ENCODE assay signal across 22 cellular contexts in the genomic region with DNA sequence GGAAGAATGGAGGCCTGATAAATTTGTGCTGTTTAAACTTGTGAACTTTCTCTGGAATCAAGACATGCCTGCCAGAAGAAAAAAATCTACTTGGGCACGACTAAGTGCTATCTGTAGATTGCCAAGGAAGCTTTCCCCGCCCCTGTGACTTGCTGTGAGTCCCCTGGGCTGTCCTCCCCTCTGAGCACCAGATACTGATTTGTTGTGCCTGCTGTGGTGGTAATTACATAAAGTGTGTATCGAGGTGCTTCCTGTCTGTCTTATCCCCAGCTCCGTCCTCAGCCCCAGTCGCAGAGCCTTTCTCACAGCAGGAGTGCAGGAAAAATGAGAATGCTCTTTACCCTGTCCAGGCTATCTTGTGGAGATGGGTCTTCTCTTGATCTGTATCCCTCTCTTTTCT. TPM values are rescaled to one million over a fixed set of nuclear protein-coding genes. Genes with fewer than 3 reads are reported as not detected.
DNase-seq lines count a peak whose midpoint lies in the region; ATAC-seq and TF ChIP-seq lines count a peak whose summit lies in the region.
"Had no signal": no experiment of that assay in that cellular context is flagged by ENCODE, and none has a peak within 500 bp of the region (broad histone marks: within the 10 kb centered on the region; RNA-seq: fewer than 3 reads in every experiment).

No MANE protein-coding gene starts in this region.

- peak overlapping the region; percentile 20; the same call in 1 of the 2 replicates for H3K4me2 ChIP-seq in GM23338

- 47 to 55% methylated on average over 3 to 5 of the region's 5 CpGs for WGBS in gastroesophageal sphincter (ENCODE audit: low coverage in 1 of 2), 2 donors
- 37 to 48% (median 40%) methylated on average over 5 of the region's 5 CpGs for WGBS in psoas muscle, 3 donors

- H3K27me3 Mint-ChIP-seq in GM23338 (ENCODE audit: insufficient read depth, low read depth, poor library complexity) = no peaks in the 10 kb centered on the region

- TF ChIP-seq EP300 in gastroesophageal sphincter (IDR thresholded peaks at IDR 0.05) = no peak

- intact Hi-C loops in psoas muscle (cut with DNase I) = loop anchor here in 1 of 2 donors (5.0 kb wide), 1 partner anchor 50 kb away; no protein-coding TSS in a partner anchor

- H3K9me3 ChIP-seq in gastroesophageal sphincter = no peaks in the 10 kb centered on the region
- H3K9me3 ChIP-seq in psoas muscle = no peaks in the 10 kb centered on the region
- H3K9me3 ChIP-seq: pancreas had no signal

- TF ChIP-seq CTCF in GM23338 (conservative IDR thresholded peaks at IDR 0.05; ENCODE audit: low read depth in 2 of 2) = no peak
- TF ChIP-seq CTCF in gastroesophageal sphincter (IDR thresholded peaks at IDR 0.05) = no peak
- TF ChIP-seq CTCF in psoas muscle (IDR thresholded peaks at IDR 0.05) = no peak

- H3K36me3 ChIP-seq in GM23338 (ENCODE audit: insufficient read depth) (no peaks in the 10 kb centered on the region), gastroesophageal sphincter (no peaks in the 10 kb centered on the region), psoas muscle (ENCODE audit: insufficient read depth in 1 of 2, low read depth in 1 of 2) (no peaks in the 10 kb centered on the region)
- H3K36me3 ChIP-seq: pancreas, WERI-Rb-1 had no signal

- H4K20me1 ChIP-seq in GM23338 (replicated peaks; ENCODE audit: insufficient read depth) = peaks cover 31% of the 10 kb centered on the region

- H3K27ac ChIP-seq in GM23338 (ENCODE audit: low read depth) (no peak overlapping the region), gastroesophageal sphincter (peak overlapping the region; percentile 39 to 56 (median 42)), psoas muscle (peak overlapping the region; percentile 5)
- H3K27ac ChIP-seq: pancreas, WERI-Rb-1 had no signal

- H3K36me3 Mint-ChIP-seq in GM23338 (ENCODE audit: low read depth) = no peaks in the 10 kb centered on the region

- no peak for TF ChIP-seq POLR2A in gastroesophageal sphincter (IDR thresholded peaks at IDR 0.05)

- no peak for DNase-seq in GM23338 (ENCODE audit: low spot score)
- peak; percentile 58 for DNase-seq in NCI-H2227 (lab: John Stamatoyannopoulos, UW; ENCODE audit: unreplicated experiment)
- no peak for DNase-seq in psoas muscle
- no peak for DNase-seq in GF-D8 (lab: John Stamatoyannopoulos, UW)
- DNase-seq: activated CD8-positive, alpha-beta memory T cell treated with anti-CD3 and anti-CD28 coated beads for 24 hours; C1 segment of cervical spinal cord; dermis blood vessel endothelial cell; DMS 273 treated with DMSO at 0.1 percent for 48 hours; GDM1; Kasumi-1; NCI-H1105; NCI-H446 treated with DMSO at 0.1 percent for 48 hours; pancreas; SHP77 treated with DMSO at 0.1 percent for 48 hours; stimulated activated CD4-positive, alpha-beta T cell treated with anti-CD3 and anti-CD28 coated beads, Interleukin-2, amount 100 ng/mL, for 48 hours; WERI-Rb-1 had no signal

- no peak overlapping the region for H3K27ac Mint-ChIP-seq in GM23338
- H3K27ac Mint-ChIP-seq: T-helper 1 cell treated with Interleukin-12 subunit alpha and Interleukin-12 subunit beta and Interleukin-4 antibody, amounts not matched to agents 30 μg/mL and 1 μg/mL, for 36 hours had no signal

- no peaks in the 10 kb centered on the region for H3K9me2 ChIP-seq in GM23338 (ENCODE audit: insufficient read depth)

- H3K27me3 ChIP-seq in GM23338 (ENCODE audit: insufficient read depth) (no peaks in the 10 kb centered on the region), gastroesophageal sphincter (no peaks in the 10 kb centered on the region), psoas muscle (ENCODE audit: insufficient read depth in 3 of 3, low read length in 2 of 3) (no peaks in the 10 kb centered on the region)
- H3K27me3 ChIP-seq: pancreas had no signal

- H3K4me1 ChIP-seq in GM23338 (ENCODE audit: insufficient read depth) = peaks cover 37% of the 10 kb centered on the region
- H3K4me1 ChIP-seq in gastroesophageal sphincter = peaks cover 13 to 94% (median 26%) of the 10 kb centered on the region in 3 donors
- H3K4me1 ChIP-seq in psoas muscle = peaks cover 61% of the 10 kb centered on the region

- peaks cover 100% of the 10 kb centered on the region for H3K79me2 ChIP-seq in GM23338 (replicated peaks; ENCODE audit: insufficient read depth)

- H3K4me3 ChIP-seq in GM23338 (no peak overlapping the region), gastroesophageal sphincter (no peak overlapping the region), psoas muscle (no peak overlapping the region)
- H3K4me3 ChIP-seq: GM12878, pancreas had no signal

- H3F3A ChIP-seq in GM23338 (replicated peaks; ENCODE audit: low read depth) = no peaks in the 10 kb centered on the region

- no peaks in the 10 kb centered on the region for H3K9me3 Mint-ChIP-seq in GM23338
- H3K9me3 Mint-ChIP-seq: T-helper 1 cell treated with Interleukin-12 subunit alpha and Interleukin-12 subunit beta and Interleukin-4 antibody, amounts not matched to agents 30 μg/mL and 1 μg/mL, for 36 hours had no signal

- ATAC-seq in GM23338 (no peak; the same call in 1 of the 3 replicates), gastroesophageal sphincter (no peak), psoas muscle (no peak), HG03342 (IDR thresholded peaks at IDR 0.05; ENCODE audit: unreplicated experiment) (no peak), HG02852 (IDR thresholded peaks at IDR 0.05; ENCODE audit: unreplicated experiment) (no peak)
- ATAC-seq: GM12878, left lobe of liver, pancreas had no signal

- no peak overlapping the region for H3K4me3 Mint-ChIP-seq in GM23338
- H3K4me3 Mint-ChIP-seq: T-helper 1 cell treated with Interleukin-12 subunit alpha and Interleukin-12 subunit beta and Interleukin-4 antibody, amounts not matched to agents 30 μg/mL and 1 μg/mL, for 36 hours had no signal

- peaks cover 43% of the 10 kb centered on the region for H3K4me1 Mint-ChIP-seq in GM23338

- H2AFZ ChIP-seq in GM23338 = no peak overlapping the region

TF ChIP-seq in GM23338, 12 proteins besides CTCF, POLR2A, EP300 and RAD21 (continues in another document):
- TF ChIP-seq, protein P1, sequence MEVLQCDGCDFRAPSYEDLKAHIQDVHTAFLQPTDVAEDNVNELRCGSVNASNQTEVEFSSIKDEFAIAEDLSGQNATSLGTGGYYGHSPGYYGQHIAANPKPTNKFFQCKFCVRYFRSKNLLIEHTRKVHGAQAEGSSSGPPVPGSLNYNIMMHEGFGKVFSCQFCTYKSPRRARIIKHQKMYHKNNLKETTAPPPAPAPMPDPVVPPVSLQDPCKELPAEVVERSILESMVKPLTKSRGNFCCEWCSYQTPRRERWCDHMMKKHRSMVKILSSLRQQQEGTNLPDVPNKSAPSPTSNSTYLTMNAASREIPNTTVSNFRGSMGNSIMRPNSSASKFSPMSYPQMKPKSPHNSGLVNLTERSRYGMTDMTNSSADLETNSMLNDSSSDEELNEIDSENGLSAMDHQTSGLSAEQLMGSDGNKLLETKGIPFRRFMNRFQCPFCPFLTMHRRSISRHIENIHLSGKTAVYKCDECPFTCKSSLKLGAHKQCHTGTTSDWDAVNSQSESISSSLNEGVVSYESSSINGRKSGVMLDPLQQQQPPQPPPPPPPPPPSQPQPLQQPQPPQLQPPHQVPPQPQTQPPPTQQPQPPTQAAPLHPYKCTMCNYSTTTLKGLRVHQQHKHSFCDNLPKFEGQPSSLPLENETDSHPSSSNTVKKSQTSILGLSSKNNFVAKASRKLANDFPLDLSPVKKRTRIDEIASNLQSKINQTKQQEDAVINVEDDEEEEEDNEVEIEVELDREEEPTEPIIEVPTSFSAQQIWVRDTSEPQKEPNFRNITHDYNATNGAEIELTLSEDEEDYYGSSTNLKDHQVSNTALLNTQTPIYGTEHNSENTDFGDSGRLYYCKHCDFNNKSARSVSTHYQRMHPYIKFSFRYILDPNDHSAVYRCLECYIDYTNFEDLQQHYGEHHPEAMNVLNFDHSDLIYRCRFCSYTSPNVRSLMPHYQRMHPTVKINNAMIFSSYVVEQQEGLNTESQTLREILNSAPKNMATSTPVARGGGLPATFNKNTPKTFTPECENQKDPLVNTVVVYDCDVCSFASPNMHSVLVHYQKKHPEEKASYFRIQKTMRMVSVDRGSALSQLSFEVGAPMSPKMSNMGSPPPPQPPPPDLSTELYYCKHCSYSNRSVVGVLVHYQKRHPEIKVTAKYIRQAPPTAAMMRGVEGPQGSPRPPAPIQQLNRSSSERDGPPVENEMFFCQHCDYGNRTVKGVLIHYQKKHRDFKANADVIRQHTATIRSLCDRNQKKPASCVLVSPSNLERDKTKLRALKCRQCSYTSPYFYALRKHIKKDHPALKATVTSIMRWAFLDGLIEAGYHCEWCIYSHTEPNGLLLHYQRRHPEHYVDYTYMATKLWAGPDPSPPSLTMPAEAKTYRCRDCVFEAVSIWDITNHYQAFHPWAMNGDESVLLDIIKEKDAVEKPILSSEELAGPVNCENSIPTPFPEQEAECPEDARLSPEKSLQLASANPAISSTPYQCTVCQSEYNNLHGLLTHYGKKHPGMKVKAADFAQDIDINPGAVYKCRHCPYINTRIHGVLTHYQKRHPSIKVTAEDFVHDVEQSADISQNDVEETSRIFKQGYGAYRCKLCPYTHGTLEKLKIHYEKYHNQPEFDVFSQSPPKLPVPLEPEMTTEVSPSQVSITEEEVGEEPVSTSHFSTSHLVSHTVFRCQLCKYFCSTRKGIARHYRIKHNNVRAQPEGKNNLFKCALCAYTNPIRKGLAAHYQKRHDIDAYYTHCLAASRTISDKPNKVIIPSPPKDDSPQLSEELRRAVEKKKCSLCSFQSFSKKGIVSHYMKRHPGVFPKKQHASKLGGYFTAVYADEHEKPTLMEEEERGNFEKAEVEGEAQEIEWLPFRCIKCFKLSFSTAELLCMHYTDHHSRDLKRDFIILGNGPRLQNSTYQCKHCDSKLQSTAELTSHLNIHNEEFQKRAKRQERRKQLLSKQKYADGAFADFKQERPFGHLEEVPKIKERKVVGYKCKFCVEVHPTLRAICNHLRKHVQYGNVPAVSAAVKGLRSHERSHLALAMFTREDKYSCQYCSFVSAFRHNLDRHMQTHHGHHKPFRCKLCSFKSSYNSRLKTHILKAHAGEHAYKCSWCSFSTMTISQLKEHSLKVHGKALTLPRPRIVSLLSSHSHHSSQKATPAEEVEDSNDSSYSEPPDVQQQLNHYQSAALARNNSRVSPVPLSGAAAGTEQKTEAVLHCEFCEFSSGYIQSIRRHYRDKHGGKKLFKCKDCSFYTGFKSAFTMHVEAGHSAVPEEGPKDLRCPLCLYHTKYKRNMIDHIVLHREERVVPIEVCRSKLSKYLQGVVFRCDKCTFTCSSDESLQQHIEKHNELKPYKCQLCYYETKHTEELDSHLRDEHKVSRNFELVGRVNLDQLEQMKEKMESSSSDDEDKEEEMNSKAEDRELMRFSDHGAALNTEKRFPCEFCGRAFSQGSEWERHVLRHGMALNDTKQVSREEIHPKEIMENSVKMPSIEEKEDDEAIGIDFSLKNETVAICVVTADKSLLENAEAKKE (CRISPR knock-in tag; IDR thresholded peaks at IDR 0.05) = no peak
- TF ChIP-seq POLR2AphosphoS5 (IDR thresholded peaks at IDR 0.05; ENCODE audit: low read depth) = no peak
- TF ChIP-seq NANOG (IDR thresholded peaks at IDR 0.05; ENCODE audit: borderline replicate concordance) = no peak
- no peak for TF ChIP-seq JUNB (IDR thresholded peaks at IDR 0.05; ENCODE audit: unreplicated experiment)

RNA-seq across cellular contexts. Expression of gene TRIO, which starts 53.9 kb away (rescaled TPM):
- 83.7 and 113 TPM in 2 replicates for total RNA-seq in GM23338 (2014; rRNA removed; shearing (Covaris generic))
- polyA plus RNA-seq in GM23338 (2016; fragmentation: Nextera tagmentation; extraction: Ambion mirVana) = 13.8 and 14.9 TPM in 2 replicates
- 100 to 1,000 TPM in 3 of 4 donors, 10 to 100 TPM in 1; 69.2 to 257 (median 172) TPM for total RNA-seq in gastroesophageal sphincter
- 10 to 100 TPM; 35.0 to 77.5 (median 51.7) TPM for total RNA-seq in psoas muscle
- 10 to 100 TPM; 18.5 to 31.7 (median 19.4) TPM for polyA plus RNA-seq in psoas muscle
